ENCODE assay signal across 26 cellular contexts in genomic region chr7:112006071-112006470, GRCh38.
"Had no signal": no experiment of that assay in that cellular context is flagged by ENCODE, and none has a peak within 500 bp of the region (broad histone marks: within the 10 kb centered on the region; RNA-seq: fewer than 3 reads in every experiment).

No MANE protein-coding gene starts in this region.

- DNase-seq: dermis blood vessel endothelial cell; foreskin keratinocyte; heart left ventricle; kidney; left lung; mesendoderm; midbrain; naive thymus-derived CD8-positive, alpha-beta T cell; nephron progenitor cell; nucleus accumbens; stimulated activated CD4-positive, alpha-beta T cell treated with anti-CD3 and anti-CD28 coated beads, Interleukin-2, amount 100 ng/mL, for 24 hours; stimulated activated CD4-positive, alpha-beta T cell treated with anti-CD3 and anti-CD28 coated beads, Interleukin-4, amount 100 ng/mL, for 24 hours; stimulated activated naive CD4-positive, alpha-beta T cell treated with Interleukin-2 at 50 U/mL for 16 hours; stomach; thyroid gland; trophoblast cell had no signal

- H3K27me3 ChIP-seq: foreskin keratinocyte, gastroesophageal sphincter, heart left ventricle, hepatocyte, left lung, right atrium auricular region, stomach, thyroid gland, vagina had no signal

- H3K9me3 ChIP-seq: gastroesophageal sphincter, heart left ventricle, left lung, prostate gland, right atrium auricular region, stomach, thyroid gland, vagina had no signal

- H3K4me3 ChIP-seq: coronary artery, gastroesophageal sphincter, heart left ventricle, hepatocyte, left lung, prostate gland, right atrium auricular region, stomach, thyroid gland, vagina had no signal

- H3K36me3 ChIP-seq: gastroesophageal sphincter, heart left ventricle, left lung, prostate gland, right atrium auricular region, stomach, thyroid gland, vagina had no signal

- H3K4me2 ChIP-seq: hepatocyte had no signal

- H3K27ac ChIP-seq: coronary artery, epithelial cell of prostate, foreskin keratinocyte, gastroesophageal sphincter, heart left ventricle, hepatocyte, left lung, prostate gland, right atrium auricular region, stomach, thyroid gland, vagina had no signal

- H3K4me1 ChIP-seq: gastroesophageal sphincter, prostate gland, stomach, vagina had no signal

- ATAC-seq: esophagus mucosa; foreskin keratinocyte; gastroesophageal sphincter; heart left ventricle; left lung; naive thymus-derived CD8-positive, alpha-beta T cell; sciatic nerve; stimulated activated effector memory CD8-positive, alpha-beta T cell treated with anti-CD3 and anti-CD28 coated beads, Interleukin-12 subunit alpha, Interleukin-12 subunit beta, amount 100 ng/mL, for 72 hours had no signal

- H2AFZ ChIP-seq: hepatocyte had no signal
